Comparison of ENCODE assay signal across 8 cellular contexts in genomic region chr2:240820014-240820606, GRCh38.
DNase-seq lines count a peak whose midpoint lies in the region; ATAC-seq and TF ChIP-seq lines count a peak whose summit lies in the region.

TSS of gene KIF1A (minus strand) at chr2:240820219. CDS start at chr2:240797752, 22,467 bp downstream.

- no peak for TF ChIP-seq CTCF in nephron (IDR thresholded peaks at IDR 0.05; ENCODE audit: unreplicated experiment in 3 of 3)

- peaks cover 5% of the 10 kb centered on the region for H3K4me1 Mint-ChIP-seq in central memory CD8-positive, alpha-beta T cell
- H3K4me1 Mint-ChIP-seq in nephron, result peaks cover 16% of the 10 kb centered on the region

- peak; percentile 84 for DNase-seq in DMS79 treated with DMSO at 0.1 percent for 48 hours (lab: John Stamatoyannopoulos, UW)
- peak; percentile 70 for DNase-seq in NCI-H2171 treated with DMSO at 0.1 percent for 48 hours (lab: John Stamatoyannopoulos, UW)
- no peak for DNase-seq in central memory CD8-positive, alpha-beta T cell (ENCODE audit: low spot score in 2 of 2)
- DNase-seq in LoVo (ENCODE audit: low spot score), result no peak

- ATAC-seq in central memory CD8-positive, alpha-beta T cell (replicated peaks; ENCODE audit: extremely low read depth, poor library complexity, severe bottlenecking), result no peak
- ATAC-seq in HG03565 (IDR thresholded peaks at IDR 0.05; ENCODE audit: unreplicated experiment), result no peak
- no peak for ATAC-seq in HG02852 (IDR thresholded peaks at IDR 0.05; ENCODE audit: unreplicated experiment)
- ATAC-seq in HG02759 (IDR thresholded peaks at IDR 0.05; ENCODE audit: unreplicated experiment), result no peak

- no peak within 1 kb of the TSS for H3K27ac Mint-ChIP-seq in central memory CD8-positive, alpha-beta T cell (ENCODE audit: low read depth)
- no peak within 1 kb of the TSS for H3K27ac Mint-ChIP-seq in nephron

- no peaks in the 10 kb centered on the region for H3K9me3 Mint-ChIP-seq in central memory CD8-positive, alpha-beta T cell
- peaks cover 16% of the 10 kb centered on the region for H3K9me3 Mint-ChIP-seq in nephron

- peaks cover 3% of the 10 kb centered on the region for H3K36me3 Mint-ChIP-seq in central memory CD8-positive, alpha-beta T cell (ENCODE audit: insufficient read depth)
- peaks cover 4% of the 10 kb centered on the region for H3K36me3 Mint-ChIP-seq in nephron (ENCODE audit: low read depth)

- peak within 1 kb of the TSS; percentile 40 for H3K4me3 Mint-ChIP-seq in central memory CD8-positive, alpha-beta T cell
- H3K4me3 Mint-ChIP-seq in nephron, result peak within 1 kb of the TSS; percentile 74 to 80 (median 76)

- H3K27me3 Mint-ChIP-seq in central memory CD8-positive, alpha-beta T cell, result peaks cover 71% of the 10 kb centered on the region
- peaks cover 69% of the 10 kb centered on the region for H3K27me3 Mint-ChIP-seq in nephron (ENCODE audit: low read depth)

Comparison
In these comparisons a context has a peak if more than half of its experiments do, and no peak if none do; other contexts are left out.
1. DNase-seq: peak in DMS79 treated with DMSO at 0.1 percent for 48 hours (single experiment) and NCI-H2171 treated with DMSO at 0.1 percent for 48 hours (single experiment); none in central memory CD8-positive, alpha-beta T cell (0 of 2) and LoVo (single experiment).